ENCODE assay signal across 8 cellular contexts in genomic region chr21:33479679-33480480, GRCh38. TPM values are rescaled to one million over a fixed set of nuclear protein-coding genes. Genes with fewer than 3 reads are reported as not detected.
DNase-seq lines count a peak whose midpoint lies in the region; ATAC-seq and TF ChIP-seq lines count a peak whose summit lies in the region.

Gene TMEM50B (minus strand): TSS chr21:33479974. CDS start chr21:33468885, 11,089 bp downstream.

- H3K27ac ChIP-seq in caudate nucleus (ENCODE audit: low read depth, low read length), result peak within 1 kb of the TSS; percentile 89

- no peaks in the 10 kb centered on the region for H3K9me3 Mint-ChIP-seq in activated B cell treated with CpG ODN at 0.5 μM for 24 hours

- DNase-seq in AG09309 (ENCODE audit: low read depth), result peak; percentile 84
- DNase-seq in NCI-H226, result peak; percentile 93
- DNase-seq in activated B cell treated with CpG ODN at 0.5 μM for 24 hours, result peak; percentile 88
- peak; percentile 71 to 99 (median 96) for DNase-seq in caudate nucleus (lab: John Stamatoyannopoulos, UW)
- peak; percentile 97 for DNase-seq in iris pigment epithelial cell (ENCODE audit: low read depth)
- peak; percentile 98 for DNase-seq in stimulated activated CD4-positive, alpha-beta T cell treated with anti-CD3 and anti-CD28 coated beads, Interleukin-12 subunit alpha, Interleukin-12 subunit beta, amount 100 ng/mL, for 4 hours

- peaks cover 20% of the 10 kb centered on the region for H3K4me1 Mint-ChIP-seq in activated B cell treated with CpG ODN at 0.5 μM for 24 hours

- CTCF ChIA-PET in activated B cell treated with CpG ODN at 0.5 μM for 24 hours (lab: Charles Lee), result interaction anchor here (1.0 to 2.1 kb wide), 8 partner anchors 11 to 709 kb away, joined by 3 to 13 read pairs (median 6); partner anchors contain the start of genes DNAJC28 and PAXBP1

- H3K36me3 Mint-ChIP-seq in activated B cell treated with CpG ODN at 0.5 μM for 24 hours (ENCODE audit: low read depth), result peaks cover 4% of the 10 kb centered on the region

- TF ChIP-seq CTCF in AG09309 (IDR thresholded peaks at IDR 0.05; ENCODE audit: control insufficient read depth, insufficient read depth, low read depth, low read length, missing control alignments) (peak; percentile 50), activated B cell treated with CpG ODN at 0.5 μM for 24 hours (IDR thresholded peaks at IDR 0.05) (no peak)

- peak within 1 kb of the TSS; percentile 90 for H3K27ac Mint-ChIP-seq in activated B cell treated with CpG ODN at 0.5 μM for 24 hours

- intact Hi-C loops in activated B cell treated with CpG ODN at 0.5 μM for 24 hours (cut with micrococcal nuclease), result loop anchor here (1.0 to 5.0 kb wide), 7 partner anchors 11 to 868 kb away; partner anchors contain the start of genes CFAP298, CRYZL1, DNAJC28 and DONSON

- in situ Hi-C loops in GM18951 (cut with MboI; ENCODE audit: low sequenced_read_pairs, unreplicated experiment), result no loop called here

- POLR2A ChIA-PET in activated B cell treated with CpG ODN at 0.5 μM for 24 hours (lab: Charles Lee), result interaction anchor here (0.6 to 3.4 kb wide), 31 partner anchors 11 to 910 kb away, joined by 3 to 71 read pairs (median 4); partner anchors contain the start of genes CRYZL1, DNAJC28, DONSON and GART

- ATAC-seq in HG03196 (IDR thresholded peaks at IDR 0.05; ENCODE audit: unreplicated experiment), result peak; percentile 89
- peak; percentile 88 for ATAC-seq in activated B cell treated with CpG ODN at 0.5 μM for 24 hours (ENCODE audit: low read depth)

- peak within 1 kb of the TSS; percentile 92 for H3K4me3 Mint-ChIP-seq in activated B cell treated with CpG ODN at 0.5 μM for 24 hours

- H3K27me3 Mint-ChIP-seq in activated B cell treated with CpG ODN at 0.5 μM for 24 hours, result no peaks in the 10 kb centered on the region

- H3K4me3 ChIP-seq in AG09309 (ENCODE audit: control insufficient read depth, low read depth, low read length), result peak within 1 kb of the TSS; percentile 86

- TF ChIP-seq POLR2A in GM18951 (IDR thresholded peaks at IDR 0.05; ENCODE audit: extremely low read depth, insufficient read depth, insufficient read length), result peak; percentile 95

RNA-seq across cellular contexts. Expression of gene TMEM50B, which starts in this region (rescaled TPM):
- 42.3 and 47.2 TPM in 2 replicates for total RNA-seq in activated B cell treated with CpG ODN at 0.5 μM for 24 hours

Comparison
In these comparisons a context has a peak if more than half of its experiments do, and no peak if none do; other contexts are left out.
1. Peak in every context shown above with its lines: DNase-seq, ATAC-seq, H3K4me3 ChIP-seq and H3K27ac ChIP-seq.